ENCODE assay signal across 12 cellular contexts in the genomic region with DNA sequence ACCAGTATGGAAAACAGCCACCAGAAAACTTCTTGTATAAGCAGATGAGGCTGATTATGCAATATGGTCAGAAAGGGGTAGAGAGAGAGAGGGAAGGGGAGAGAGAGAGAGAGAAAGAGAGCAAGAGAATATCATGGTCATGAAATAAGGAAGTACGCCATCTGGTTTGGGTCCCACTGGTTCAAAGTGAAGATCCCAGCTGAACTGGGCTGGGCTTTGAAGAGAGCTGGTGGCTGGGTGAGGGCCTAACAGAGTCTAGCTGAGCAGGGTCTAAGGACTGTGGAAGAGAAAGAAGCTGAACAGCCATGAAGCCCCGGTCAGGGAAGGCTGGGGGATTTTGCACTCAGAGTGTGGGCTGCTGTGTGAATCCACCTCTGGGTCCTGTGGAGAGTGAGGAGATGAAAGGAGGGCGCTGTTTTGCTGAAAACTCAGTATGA. TPM values are rescaled to one million over a fixed set of nuclear protein-coding genes. Genes with fewer than 3 reads are reported as not detected.
DNase-seq lines count a peak whose midpoint lies in the region; ATAC-seq and TF ChIP-seq lines count a peak whose summit lies in the region.
"Had no signal": no experiment of that assay in that cellular context is flagged by ENCODE, and none has a peak within 500 bp of the region (broad histone marks: within the 10 kb centered on the region; RNA-seq: fewer than 3 reads in every experiment).

No MANE protein-coding gene starts in this region.

- no peaks in the 10 kb centered on the region for H3K36me3 ChIP-seq in SU-DHL-6 (ENCODE audit: low read length)

- H3K4me3 ChIP-seq in SU-DHL-6 (ENCODE audit: insufficient read depth, low read length, poor library complexity, severe bottlenecking) = no peak overlapping the region

- no peaks in the 10 kb centered on the region for H3K9me3 ChIP-seq in SU-DHL-6 (ENCODE audit: insufficient read depth, low read length)

- peaks cover 95% of the 10 kb centered on the region for H3K4me1 Mint-ChIP-seq in stimulated activated naive CD8-positive, alpha-beta T cell treated with anti-CD3 and anti-CD28 coated beads, Interleukin-15, Interleukin-2, amounts not matched to agents 100 ng/mL and 50 ng/mL, for 24 hours (ENCODE audit: low read depth)
- H3K4me1 Mint-ChIP-seq in immature natural killer cell (peaks cover 97 to 100% of the 10 kb centered on the region in 2 donors), endothelial cell (ENCODE audit: unreplicated experiment) (no peaks in the 10 kb centered on the region)

- H3K9ac ChIP-seq in SU-DHL-6 (ENCODE audit: low read length) = peak overlapping the region; percentile 28; the same call in 1 of the 2 replicates

- peak overlapping the region; percentile 84 for H3K27ac Mint-ChIP-seq in stimulated activated naive CD8-positive, alpha-beta T cell treated with anti-CD3 and anti-CD28 coated beads, Interleukin-15, Interleukin-2, amounts not matched to agents 100 ng/mL and 50 ng/mL, for 24 hours
- H3K27ac Mint-ChIP-seq in immature natural killer cell = peak overlapping the region; percentile 87 to 97 (median 93)
- H3K27ac Mint-ChIP-seq in endothelial cell (ENCODE audit: unreplicated experiment) = no peak overlapping the region

- no peak for TF ChIP-seq CTCF in SU-DHL-6 (IDR thresholded peaks at IDR 0.05; ENCODE audit: insufficient read depth, low read length, poor library complexity, severe bottlenecking)
- TF ChIP-seq CTCF in endothelial cell (IDR thresholded peaks at IDR 0.05; ENCODE audit: unreplicated experiment) = no peak

- peak overlapping the region; percentile 15 for H3K4me3 Mint-ChIP-seq in stimulated activated naive CD8-positive, alpha-beta T cell treated with anti-CD3 and anti-CD28 coated beads, Interleukin-15, Interleukin-2, amounts not matched to agents 100 ng/mL and 50 ng/mL, for 24 hours
- H3K4me3 Mint-ChIP-seq in immature natural killer cell (peak overlapping the region; percentile 44 to 74 (median 69)), endothelial cell (ENCODE audit: unreplicated experiment) (no peak overlapping the region)

- peak overlapping the region; percentile 42 for H2AFZ ChIP-seq in SU-DHL-6 (ENCODE audit: low read depth, low read length, severe bottlenecking)

- H3K9me2 ChIP-seq in SU-DHL-6 (replicated peaks; ENCODE audit: insufficient read depth, low read length) = no peaks in the 10 kb centered on the region

- no peaks in the 10 kb centered on the region for H4K20me1 ChIP-seq in SU-DHL-6 (ENCODE audit: low read depth, low read length)

- H3K4me2 ChIP-seq in SU-DHL-6 (ENCODE audit: low read depth, low read length, poor library complexity, severe bottlenecking) = peak overlapping the region; percentile 46

- H3K9me3 Mint-ChIP-seq in stimulated activated naive CD8-positive, alpha-beta T cell treated with anti-CD3 and anti-CD28 coated beads, Interleukin-15, Interleukin-2, amounts not matched to agents 100 ng/mL and 50 ng/mL, for 24 hours = no peaks in the 10 kb centered on the region
- H3K9me3 Mint-ChIP-seq in immature natural killer cell (no peaks in the 10 kb centered on the region), endothelial cell (ENCODE audit: unreplicated experiment) (no peaks in the 10 kb centered on the region)

- ATAC-seq in stimulated activated naive CD8-positive, alpha-beta T cell treated with anti-CD3 and anti-CD28 coated beads, Interleukin-15, Interleukin-2, amounts not matched to agents 100 U/mL and 50 U/mL, for 24 hours = no peak
- no peak for ATAC-seq in HG02759 (IDR thresholded peaks at IDR 0.05; ENCODE audit: unreplicated experiment)
- no peak for ATAC-seq in HG02623 (IDR thresholded peaks at IDR 0.05; ENCODE audit: unreplicated experiment)

- H3K36me3 Mint-ChIP-seq in stimulated activated naive CD8-positive, alpha-beta T cell treated with anti-CD3 and anti-CD28 coated beads, Interleukin-15, Interleukin-2, amounts not matched to agents 100 ng/mL and 50 ng/mL, for 24 hours (ENCODE audit: low read depth) = peaks cover 69% of the 10 kb centered on the region
- H3K36me3 Mint-ChIP-seq in immature natural killer cell (peaks cover 13 to 23% (median 19%) of the 10 kb centered on the region in 3 donors), endothelial cell (ENCODE audit: low read depth, unreplicated experiment) (no peaks in the 10 kb centered on the region)

- DNase-seq in stimulated activated naive CD8-positive, alpha-beta T cell treated with anti-CD3 and anti-CD28 coated beads, Interleukin-15, Interleukin-2, amounts not matched to agents 100 U/mL and 50 U/mL, for 24 hours = no peak
- DNase-seq in immature natural killer cell (peak in 2 of 3 donors; percentile 25 to 38), activated gamma-delta T cell treated with Interleukin-2 at 50 U/mL for 16 hours (no peak), endothelial cell (ENCODE audit: low spot score) (no peak)
- DNase-seq: activated CD8-positive, alpha-beta memory T cell treated with anti-CD3 and anti-CD28 coated beads, Interleukin-2, amount 50 U/mL, for 4 hours; NCI-H187 treated with DMSO at 0.1 percent for 48 hours; stimulated activated CD4-positive, alpha-beta T cell treated with anti-CD3 and anti-CD28 coated beads, Interleukin-15, amount 100 ng/mL, for 24 hours had no signal

- H3K27me3 ChIP-seq in SU-DHL-6 (ENCODE audit: low read length) = no peaks in the 10 kb centered on the region

- H3K27me3 Mint-ChIP-seq in stimulated activated naive CD8-positive, alpha-beta T cell treated with anti-CD3 and anti-CD28 coated beads, Interleukin-15, Interleukin-2, amounts not matched to agents 100 ng/mL and 50 ng/mL, for 24 hours = no peaks in the 10 kb centered on the region
- H3K27me3 Mint-ChIP-seq in immature natural killer cell (ENCODE audit: low read depth in 3 of 3) = peaks cover 6 to 13% (median 7%) of the 10 kb centered on the region in 3 donors
- peaks cover 1% of the 10 kb centered on the region for H3K27me3 Mint-ChIP-seq in endothelial cell (ENCODE audit: unreplicated experiment)

- no peaks in the 10 kb centered on the region for H3K79me2 ChIP-seq in SU-DHL-6 (ENCODE audit: insufficient read depth, low read length)

- H3F3A ChIP-seq in SU-DHL-6 (ENCODE audit: insufficient read depth) = peaks cover 46% of the 10 kb centered on the region

- peak overlapping the region; percentile 79 for H3K27ac ChIP-seq in SU-DHL-6 (ENCODE audit: low read depth, low read length)
- H3K27ac ChIP-seq: C4-2B had no signal

RNA-seq across cellular contexts. Expression of a gene that starts 14.6 kb away (rescaled TPM):
- 10 to 100 TPM; 34.8 to 95.0 (median 35.9) TPM for polyA plus RNA-seq in immature natural killer cell
- 0.97 TPM for total RNA-seq in endothelial cell (ENCODE audit: unreplicated experiment)

RNA-seq across cellular contexts. Expression of a gene that starts 47.9 kb away (rescaled TPM):
- 10 to 100 TPM; 21.5 to 41.8 (median 34.1) TPM for polyA plus RNA-seq in immature natural killer cell
- total RNA-seq in endothelial cell (ENCODE audit: unreplicated experiment) = 41.4 TPM

Comparison
In these comparisons a context has a peak if more than half of its experiments do, and no peak if none do; other contexts are left out.
1. DNase-seq: peak in immature natural killer cell (2 of 3); none in stimulated activated naive CD8-positive, alpha-beta T cell treated with anti-CD3 and anti-CD28 coated beads, Interleukin-15, Interleukin-2, amounts not matched to agents 100 U/mL and 50 U/mL, for 24 hours (single experiment), activated gamma-delta T cell treated with Interleukin-2 at 50 U/mL for 16 hours (single experiment) and endothelial cell (single experiment).